17 cellular contexts compared by ENCODE assay signal in genomic region chr9:97668485-97668884, GRCh38.
"Had no signal": no experiment of that assay in that cellular context is flagged by ENCODE, and none has a peak within 500 bp of the region (broad histone marks: within the 10 kb centered on the region; RNA-seq: fewer than 3 reads in every experiment).

No MANE protein-coding gene starts in this region.

- ATAC-seq: left ventricle myocardium superior, SK-N-SH treated with all-trans-retinoic acid at 6 μM for 48 hours, T-cell, upper lobe of right lung had no signal

- H3K4me1 ChIP-seq: upper lobe of right lung had no signal

- H3K4me1 Mint-ChIP-seq: brain, neural crest cell had no signal

- DNase-seq: activated B cell treated with CpG ODN at 0.5 μM for 24 hours; activated CD8-positive, alpha-beta memory T cell treated with anti-CD3 and anti-CD28 coated beads for 24 hours; activated CD8-positive, alpha-beta memory T cell treated with anti-CD3 and anti-CD28 coated beads, Interleukin-2, amount 50 U/mL, for 48 hours; anterior cingulate cortex; central memory CD4-positive, alpha-beta T cell; dorsolateral prefrontal cortex; foreskin fibroblast; left ventricle myocardium superior; retina; SIG-M5; spleen; T-cell; upper lobe of right lung had no signal

- H3K27ac ChIP-seq: spleen, thoracic aorta, upper lobe of right lung had no signal

- H3K4me3 Mint-ChIP-seq: activated B cell treated with CpG ODN at 0.5 μM for 24 hours, brain, neural crest cell, T-cell had no signal

- H3K4me3 ChIP-seq: dorsolateral prefrontal cortex, spleen, thoracic aorta, upper lobe of right lung had no signal

- H3K27me3 ChIP-seq: dorsolateral prefrontal cortex, spleen, upper lobe of right lung had no signal

- H3K9me3 Mint-ChIP-seq: activated B cell treated with CpG ODN at 0.5 μM for 24 hours, brain, neural crest cell, T-cell had no signal

- H3K27me3 Mint-ChIP-seq: activated B cell treated with CpG ODN at 0.5 μM for 24 hours, brain, T-cell had no signal

- H3K27ac Mint-ChIP-seq: activated B cell treated with CpG ODN at 0.5 μM for 24 hours had no signal

- H3K9me3 ChIP-seq: spleen, thoracic aorta, upper lobe of right lung had no signal
